In genomic region chr2:108786354-108787208, GRCh38 we compare ENCODE assay signal across 8 cellular contexts. TPM values are rescaled to one million over a fixed set of nuclear protein-coding genes. Genes with fewer than 3 reads are reported as not detected.
A peak's percentile ranks its signal among the peaks of the same experiment; 100 is the strongest.
DNase-seq lines count a peak whose midpoint lies in the region; ATAC-seq, FAIRE-seq and TF ChIP-seq lines count a peak whose summit lies in the region.

Gene CCDC138 (plus strand): TSS chr2:108786771. CDS start chr2:108786823, 52 bp downstream.

- no peaks in the 10 kb centered on the region for H3K9me3 ChIP-seq in BLaER1 treated with 17β-estradiol and CSF1 and Interleukin-3, amounts not matched to agents 10 nM and 100 nM (replicated peaks in 1 of 11)
- no peaks in the 10 kb centered on the region for H3K9me3 ChIP-seq in HepG2 (ENCODE audit: low read length)

- TF ChIP-seq EP300 in HepG2 (IDR thresholded peaks at IDR 0.05; ENCODE audit: low read depth in 2 of 2, low read length in 2 of 2) (0 out of 4 replicates have a peak, but pooled peaks of 1 of the 2 experiments have one; percentile 16), HepG2 (CRISPR knock-in tag; IDR thresholded peaks at IDR 0.05; ENCODE audit: borderline replicate concordance) (peak; percentile 42; the same call in 1 of the 2 replicates)

- peak within 1 kb of the TSS; percentile 78 to 92 (median 84) for H3K4me3 ChIP-seq in BLaER1 treated with 17β-estradiol and CSF1 and Interleukin-3, amounts not matched to agents 10 nM and 100 nM
- peak within 1 kb of the TSS; percentile 82 to 87 (median 87) for H3K4me3 ChIP-seq in HepG2 (replicated peaks in 1 of 3; ENCODE audit: insufficient read depth in 1 of 3, low read depth in 2 of 3, low read length in 3 of 3)

- H3K9ac ChIP-seq in BLaER1 treated with 17β-estradiol and CSF1 and Interleukin-3, amounts not matched to agents 10 nM and 100 nM: peak within 1 kb of the TSS; percentile 82 to 91 (median 88)
- H3K9ac ChIP-seq in HepG2 (ENCODE audit: insufficient read depth, low read depth, low read length): peak within 1 kb of the TSS; percentile 84

- peaks cover 17% of the 10 kb centered on the region for H3K79me2 ChIP-seq in HepG2 (ENCODE audit: insufficient read depth, low read length)

- peaks cover 36% of the 10 kb centered on the region for H3K36me3 Mint-ChIP-seq in activated CD4-positive, alpha-beta T cell treated with anti-CD3 and anti-CD28 coated beads, Interleukin-2, amount 10 ng/mL, durations not matched to agents 24 days and 14 days (ENCODE audit: low read depth)

- peak within 1 kb of the TSS; percentile 99 for H3K27ac Mint-ChIP-seq in activated CD4-positive, alpha-beta T cell treated with anti-CD3 and anti-CD28 coated beads, Interleukin-2, amount 10 ng/mL, durations not matched to agents 24 days and 14 days

- peak within 1 kb of the TSS; percentile 61 to 86 (median 82) for H3K27ac ChIP-seq in BLaER1 treated with 17β-estradiol and CSF1 and Interleukin-3, amounts not matched to agents 10 nM and 100 nM
- H3K27ac ChIP-seq in HepG2 (ENCODE audit: extremely low read length, insufficient read depth, low read length): peak within 1 kb of the TSS; percentile 81

- ATAC-seq in HG03457 (IDR thresholded peaks at IDR 0.05; ENCODE audit: unreplicated experiment): peak; percentile 87
- peak; percentile 98 for ATAC-seq in HepG2

- peaks cover 0 to 4% (median 0%) of the 10 kb centered on the region in 11 experiments; a peak in 1 of 22 replicates for H4K20me1 ChIP-seq in BLaER1 treated with 17β-estradiol and CSF1 and Interleukin-3, amounts not matched to agents 10 nM and 100 nM
- no peaks in the 10 kb centered on the region for H4K20me1 ChIP-seq in HepG2 (ENCODE audit: insufficient read depth, low read length)

- in situ Hi-C loops in HepG2 (cut with HindIII; ENCODE audit: extremely low pct_ligation_motif_present, low pct_unique_long_range_greater_than_20kb): no loop called here

- no TSS peak for BruUV-seq in HepG2 (replicated peaks; lab: Mats Ljungman, UMichigan)

- H3K27me3 ChIP-seq in BLaER1 treated with 17β-estradiol and CSF1 and Interleukin-3, amounts not matched to agents 10 nM and 100 nM: no peaks in the 10 kb centered on the region
- no peaks in the 10 kb centered on the region for H3K27me3 ChIP-seq in HepG2 (ENCODE audit: control insufficient read depth in 1 of 2, insufficient read depth in 2 of 2, low read length in 2 of 2)

- peak; percentile 85 to 90 for TF ChIP-seq POLR2A in HepG2 (IDR thresholded peaks at IDR 0.05; ENCODE audit: insufficient read depth in 1 of 2, low read depth in 2 of 2, low read length in 2 of 2)

- H3K9me3 Mint-ChIP-seq in activated CD4-positive, alpha-beta T cell treated with anti-CD3 and anti-CD28 coated beads, Interleukin-2, amount 10 ng/mL, durations not matched to agents 24 days and 14 days: no peaks in the 10 kb centered on the region

- peak; percentile 53 for TF ChIP-seq RAD21 in HepG2 (CRISPR knock-in tag; IDR thresholded peaks at IDR 0.05)

- peaks cover 14% of the 10 kb centered on the region for H3K4me1 Mint-ChIP-seq in activated CD4-positive, alpha-beta T cell treated with anti-CD3 and anti-CD28 coated beads, Interleukin-2, amount 10 ng/mL, durations not matched to agents 24 days and 14 days

- peak within 1 kb of the TSS; percentile 96 for H3K4me3 Mint-ChIP-seq in activated CD4-positive, alpha-beta T cell treated with anti-CD3 and anti-CD28 coated beads, Interleukin-2, amount 10 ng/mL, durations not matched to agents 24 days and 14 days

- under 1% methylated on average over 45 of the region's 78 CpGs for WGBS in HepG2 (ENCODE audit: low lambda C conversion rate)

- peak within 1 kb of the TSS; percentile 82 to 92 (median 89) for H3K4me2 ChIP-seq in BLaER1 treated with 17β-estradiol and CSF1 and Interleukin-3, amounts not matched to agents 10 nM and 100 nM
- peak within 1 kb of the TSS; percentile 94 for H3K4me2 ChIP-seq in HepG2 (ENCODE audit: low read depth, low read length)

- no peak for FAIRE-seq in HepG2 (lab: Jason Lieb, UNC)

- DNase-seq in GM19240 (ENCODE audit: insufficient read length, low spot score): peak; percentile 83
- peak; percentile 92 for DNase-seq in NCI-H69 (lab: John Stamatoyannopoulos, UW)
- peak; percentile 98 for DNase-seq in activated CD4-positive, alpha-beta T cell treated with anti-CD3 and anti-CD28 coated beads, Interleukin-2, amount 10 ng/mL, durations not matched to agents 24 days and 14 days
- peak; percentile 78 for DNase-seq in dedifferentiated amniotic fluid mesenchymal stem cell (ENCODE audit: extremely low spot score)
- DNase-seq in HepG2 (ENCODE audit: low spot score): peak; percentile 87
- DNase-seq in stimulated activated CD4-positive, alpha-beta T cell treated with anti-CD3 and anti-CD28 coated beads, Interleukin-2, amount 100 ng/mL, for 48 hours: peak; percentile 90

- intact Hi-C loops in activated CD4-positive, alpha-beta T cell treated with anti-CD3 and anti-CD28 coated beads, Interleukin-2, amount 10 ng/mL, durations not matched to agents 24 days and 14 days (cut with micrococcal nuclease): loop anchor here (2.0 to 5.0 kb wide), 4 partner anchors 68 to 246 kb away; partner anchors contain the start of genes EDAR and RANBP2
- intact Hi-C loops in HepG2 (cut with micrococcal nuclease; ENCODE audit: unreplicated experiment): loop anchor here (2.0 to 5.0 kb wide), 2 partner anchors 68 to 201 kb away; partner anchors contain the start of genes EDAR and RANBP2

- peaks cover 21 to 67% (median 48%) of the 10 kb centered on the region in 11 experiments for H3K36me3 ChIP-seq in BLaER1 treated with 17β-estradiol and CSF1 and Interleukin-3, amounts not matched to agents 10 nM and 100 nM
- H3K36me3 ChIP-seq in HepG2 (replicated peaks in 1 of 2; ENCODE audit: control insufficient read depth in 1 of 2, insufficient read depth in 2 of 2, low read length in 2 of 2): peaks cover 11 to 37% of the 10 kb centered on the region in 2 experiments

- H3K27me3 Mint-ChIP-seq in activated CD4-positive, alpha-beta T cell treated with anti-CD3 and anti-CD28 coated beads, Interleukin-2, amount 10 ng/mL, durations not matched to agents 24 days and 14 days: no peaks in the 10 kb centered on the region

- peak within 1 kb of the TSS; percentile 20 for H2AFZ ChIP-seq in HepG2 (ENCODE audit: low read length)

- TF ChIP-seq CTCF in HepG2 (CRISPR knock-in tag; IDR thresholded peaks at IDR 0.05): 0 out of 2 replicates have a peak, but pooled peaks have one; percentile 31

- peaks cover 7 to 33% (median 24%) of the 10 kb centered on the region in 10 experiments; a peak in 19 of 20 replicates for H3K4me1 ChIP-seq in BLaER1 treated with 17β-estradiol and CSF1 and Interleukin-3, amounts not matched to agents 10 nM and 100 nM
- H3K4me1 ChIP-seq in HepG2 (ENCODE audit: insufficient read depth, low read length): peaks cover 28% of the 10 kb centered on the region

- POLR2A ChIA-PET in HepG2 (lab: Yijun Ruan, JAX): no interaction called here

- CTCF ChIA-PET in HepG2 (lab: Yijun Ruan, JAX; ENCODE audit: low intra/inter-chr PET ratio, low total read pairs): no interaction called here

TF ChIP-seq in HepG2, 621 proteins besides CTCF, POLR2A, EP300 and RAD21 (continues in another document):
- TF ChIP-seq SP2 (CRISPR knock-in tag; IDR thresholded peaks at IDR 0.05): peak; percentile 24; the same call in 1 of the 2 replicates
- TF ChIP-seq ATRX (CRISPR knock-in tag; IDR thresholded peaks at IDR 0.05; ENCODE audit: borderline replicate concordance): no peak
- TF ChIP-seq ZNF460 (CRISPR knock-in tag; IDR thresholded peaks at IDR 0.05; ENCODE audit: borderline replicate concordance): no peak
- peak; percentile 82 for TF ChIP-seq ARNT2 (CRISPR knock-in tag; IDR thresholded peaks at IDR 0.05; ENCODE audit: low read depth)
- no peak for TF ChIP-seq ZNF510 (CRISPR knock-in tag; IDR thresholded peaks at IDR 0.05; ENCODE audit: low read depth)
- TF ChIP-seq ZNF430 (CRISPR knock-in tag; IDR thresholded peaks at IDR 0.05): peak; percentile 87; the same call in 1 of the 2 replicates
- peak; percentile 93 for TF ChIP-seq ZNF776 (CRISPR knock-in tag; IDR thresholded peaks at IDR 0.05)

RNA-seq across cellular contexts. Expression of gene CCDC138, which starts in this region (rescaled TPM):
- 19.9 and 20.1 TPM in 2 replicates for total RNA-seq in activated CD4-positive, alpha-beta T cell treated with anti-CD3 and anti-CD28 coated beads, Interleukin-2, amount 10 ng/mL, durations not matched to agents 24 days and 14 days
- 32.5 and 44.3 TPM in 2 replicates for total RNA-seq in HepG2 (2016; rRNA removed; fragmentation: Illumina TruSeq; extraction: Trizol)
- 31.4 and 38.1 TPM in 2 replicates for total RNA-seq in HepG2 (2016; cell fraction: cytosol; rRNA removed; fragmentation: Illumina TruSeq; extraction: Trizol; ENCODE audit: low read depth)
- total RNA-seq in HepG2 (2016; cell fraction: insoluble cytoplasmic fraction; rRNA removed; fragmentation: Illumina TruSeq; extraction: Trizol): 34.4 and 42.7 TPM in 2 replicates
- 25.4 and 30.0 TPM in 2 replicates for total RNA-seq in HepG2 (2016; cell fraction: membrane; rRNA removed; fragmentation: Illumina TruSeq; extraction: Trizol)
- 36.9 and 38.4 TPM in 2 replicates for total RNA-seq in HepG2 (2016; cell fraction: nucleus; rRNA removed; fragmentation: Illumina TruSeq; extraction: Trizol)
- polyA plus RNA-seq in HepG2 (2011; rRNA removed): 4.1 and 5.6 TPM in 2 replicates
- polyA plus RNA-seq in HepG2 (2011; cell fraction: cytosol; rRNA removed): 2.0 and 3.1 TPM in 2 replicates
- 3.6 and 5.6 TPM in 2 replicates for polyA plus RNA-seq in HepG2 (2011; cell fraction: nucleus; rRNA removed)
- polyA plus RNA-seq in HepG2 (2012): 7.3 and 9.7 TPM in 2 replicates
- 2.2 and 3.0 TPM in 2 replicates for polyA plus RNA-seq in HepG2 (2016; cell fraction: cytosol; fragmentation: Illumina TruSeq; extraction: Trizol; ENCODE audit: low read depth)
- 23.6 and 26.3 TPM in 2 replicates for polyA plus RNA-seq in HepG2 (2016; cell fraction: insoluble cytoplasmic fraction; fragmentation: Illumina TruSeq; extraction: Trizol; ENCODE audit: low read depth)
- 3.6 and 4.9 TPM in 2 replicates for polyA plus RNA-seq in HepG2 (2016; cell fraction: membrane; fragmentation: Illumina TruSeq; extraction: Trizol; ENCODE audit: low read depth)
- 21.7 and 22.3 TPM in 2 replicates for polyA plus RNA-seq in HepG2 (2016; cell fraction: nucleus; fragmentation: Illumina TruSeq; extraction: Trizol; ENCODE audit: insufficient read depth, low read depth)
- 6.6 and 12.6 TPM in 2 replicates for polyA minus RNA-seq in HepG2 (2011; rRNA and poly(A)+ RNA removed; ENCODE audit: low replicate concordance)
- 5.5 and 5.9 TPM in 2 replicates for polyA minus RNA-seq in HepG2 (2011; cell fraction: cytosol; rRNA and poly(A)+ RNA removed)
- 34.2 and 34.6 TPM in 2 replicates for polyA minus RNA-seq in HepG2 (2011; cell fraction: nucleus; rRNA and poly(A)+ RNA removed)

Comparison
In these comparisons a context has a peak if more than half of its experiments do, and no peak if none do; other contexts are left out.
1. Peak in every context shown above with its lines: DNase-seq, ATAC-seq, H3K4me3 ChIP-seq and H3K27ac ChIP-seq.